ENCODE assay signal across 24 cellular contexts in the genomic region with DNA sequence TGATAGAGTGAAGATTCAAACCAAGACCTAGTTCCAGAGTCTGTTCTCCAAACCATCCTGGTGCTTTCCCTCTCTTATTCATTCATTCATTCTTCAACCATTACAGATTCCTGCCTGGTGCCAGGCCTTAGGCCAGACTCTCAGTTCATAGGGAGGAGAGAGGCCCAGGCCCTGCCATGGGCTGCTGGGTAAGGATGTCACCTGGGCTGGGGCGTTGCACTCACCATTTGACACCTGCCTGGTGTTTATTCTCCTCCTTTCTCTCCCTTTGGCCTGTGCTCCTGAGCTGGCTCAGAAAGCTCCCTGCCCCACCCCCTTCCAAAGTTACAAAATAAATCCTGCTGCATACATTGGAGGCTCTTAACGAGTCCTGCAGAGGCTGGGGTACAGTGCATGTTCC.
"Had no signal": no experiment of that assay in that cellular context is flagged by ENCODE, and none has a peak within 500 bp of the region (broad histone marks: within the 10 kb centered on the region; RNA-seq: fewer than 3 reads in every experiment).

No MANE protein-coding gene starts in this region.

- H3K27ac ChIP-seq: HL-60, KMS-11, RWPE1 had no signal

- H3K9ac ChIP-seq: KMS-11, SK-N-SH had no signal

- H3K27me3 Mint-ChIP-seq: IgD-negative memory B cell had no signal

- H3K9me3 ChIP-seq: SK-N-SH had no signal

- ATAC-seq: K562, Panc1, PC-3 had no signal

- H3K4me2 ChIP-seq: KMS-11, SK-N-SH had no signal

- H3K4me1 Mint-ChIP-seq: IgD-negative memory B cell had no signal

- H3K4me3 Mint-ChIP-seq: IgD-negative memory B cell had no signal

- DNase-seq: Kasumi-1; MM.1S; NCI-H1092 treated with DMSO at 0.1 percent for 48 hours; NCI-H1436; NCI-H1694 treated with DMSO at 0.1 percent for 48 hours; NCI-H1930; NCI-H2081; NCI-H2107; NCI-H226; NCI-H446; NCI-H510A; NCI-H524 treated with DMSO at 0.1 percent for 48 hours; NCI-H69; NCI-H774; NK-92 treated with Interleukin-12 subunit alpha and Interleukin-12 subunit beta, amount 100 ng/mL, for 24 hours; PC-3; SHP77; SK-N-SH had no signal

- H3K27ac Mint-ChIP-seq: IgD-negative memory B cell had no signal

- H3K4me3 ChIP-seq: K562 had no signal
